In genomic region chr13:20118268-20119140, GRCh38 we compare ENCODE assay signal across 8 cellular contexts. TPM values are rescaled to one million over a fixed set of nuclear protein-coding genes. Genes with fewer than 3 reads are reported as not detected.
DNase-seq lines count a peak whose midpoint lies in the region; ATAC-seq, FAIRE-seq and TF ChIP-seq lines count a peak whose summit lies in the region.

No MANE protein-coding gene starts in this region.

- DNase-seq in AG10803 (ENCODE audit: low read depth) = peak; percentile 55
- DNase-seq in GM19240 (ENCODE audit: insufficient read length, low spot score) = peak; percentile 23
- peak; percentile 50 for DNase-seq in NCI-H146 (lab: John Stamatoyannopoulos, UW)
- DNase-seq in activated naive CD4-positive, alpha-beta T cell treated with anti-CD3 and anti-CD28 coated beads for 36 hours = peak; percentile 33
- peak; percentile 58 for DNase-seq in glomerular visceral epithelial cell (ENCODE audit: extremely low spot score)
- peak; percentile 69 to 90 (median 82) for DNase-seq in pancreas
- DNase-seq in dedifferentiated amniotic fluid mesenchymal stem cell (ENCODE audit: extremely low spot score) = no peak
- no peak for DNase-seq in GOT3 (lab: John Stamatoyannopoulos, UW)

- H3K4me3 Mint-ChIP-seq in activated naive CD4-positive, alpha-beta T cell treated with anti-CD3 and anti-CD28 coated beads for 36 hours = peak overlapping the region; percentile 83

- H3K27me3 ChIP-seq in pancreas = no peaks in the 10 kb centered on the region

- intact Hi-C loops in activated naive CD4-positive, alpha-beta T cell treated with anti-CD3 and anti-CD28 coated beads for 36 hours (cut with micrococcal nuclease) = loop anchor here (1.0 to 2.0 kb wide), 2 partner anchors 9 to 256 kb away; partner anchors contain the start of gene ZMYM5
- intact Hi-C loops in pancreas (cut with DNase I) = no loop called here

- H3K9me3 Mint-ChIP-seq in activated naive CD4-positive, alpha-beta T cell treated with anti-CD3 and anti-CD28 coated beads for 36 hours = no peaks in the 10 kb centered on the region

- H3K27me3 Mint-ChIP-seq in activated naive CD4-positive, alpha-beta T cell treated with anti-CD3 and anti-CD28 coated beads for 36 hours (ENCODE audit: low read depth) = no peaks in the 10 kb centered on the region

- CTCF ChIA-PET in activated naive CD4-positive, alpha-beta T cell treated with anti-CD3 and anti-CD28 coated beads for 36 hours (lab: Charles Lee) = interaction anchor here (1.9 to 3.6 kb wide), 3 partner anchors 9 to 44 kb away, joined by 5 to 15 read pairs (median 11); partner anchors contain the start of gene GJA3

- no peaks in the 10 kb centered on the region for H3K9me3 ChIP-seq in pancreas

- H3K36me3 ChIP-seq in pancreas = no peaks in the 10 kb centered on the region

- TF ChIP-seq CTCF in AG10803 (conservative IDR thresholded peaks at IDR 0.05; ENCODE audit: low read length) = no peak
- no peak for TF ChIP-seq CTCF in pancreas (IDR thresholded peaks at IDR 0.05)

- H3K36me3 Mint-ChIP-seq in activated naive CD4-positive, alpha-beta T cell treated with anti-CD3 and anti-CD28 coated beads for 36 hours (ENCODE audit: low read depth) = no peaks in the 10 kb centered on the region

- no peak overlapping the region for H3K27ac Mint-ChIP-seq in activated naive CD4-positive, alpha-beta T cell treated with anti-CD3 and anti-CD28 coated beads for 36 hours

- H3K4me3 ChIP-seq in AG10803 (ENCODE audit: low read length) = peak overlapping the region; percentile 71
- peak overlapping the region; percentile 51 to 74 (median 66) for H3K4me3 ChIP-seq in pancreas

- ATAC-seq in pancreas = peak; percentile 82 to 91 (median 86)

- H3K4me1 ChIP-seq in pancreas = peaks cover 0 to 5% (median 0%) of the 10 kb centered on the region in 3 donors

- WGBS in pancreas, 2 donors = 1 to 3% methylated on average over 46 to 54 of the region's 55 CpGs

- H3K27ac ChIP-seq in pancreas = peak overlapping the region; percentile 82 to 90 (median 86)

- no peak for FAIRE-seq in pancreas (lab: Jason Lieb, UNC)

- peaks cover 10% of the 10 kb centered on the region for H3K4me1 Mint-ChIP-seq in activated naive CD4-positive, alpha-beta T cell treated with anti-CD3 and anti-CD28 coated beads for 36 hours (ENCODE audit: low read depth)

RNA-seq across cellular contexts. Expression of gene GJA3, which starts 42.3 kb away (rescaled TPM):
- total RNA-seq in activated naive CD4-positive, alpha-beta T cell treated with anti-CD3 and anti-CD28 coated beads for 36 hours = under 1 TPM; 0.05 to 0.10 TPM
- total RNA-seq in pancreas = under 1 TPM; 0.03 to 0.15 (median 0.07) TPM
- polyA plus RNA-seq in pancreas = under 1 TPM; 0.08 to 0.40 TPM

Comparison
In these comparisons a context has a peak if more than half of its experiments do, and no peak if none do; other contexts are left out.
1. DNase-seq: peak in AG10803 (single experiment), GM19240 (single experiment), NCI-H146 (single experiment), activated naive CD4-positive, alpha-beta T cell treated with anti-CD3 and anti-CD28 coated beads for 36 hours (single experiment), glomerular visceral epithelial cell (single experiment) and pancreas (6 of 6); none in dedifferentiated amniotic fluid mesenchymal stem cell (single experiment) and GOT3 (single experiment).